ENCODE assay signal across 8 cellular contexts in genomic region chr6:148577687-148578488, GRCh38.
DNase-seq lines count a peak whose midpoint lies in the region; ATAC-seq, FAIRE-seq and TF ChIP-seq lines count a peak whose summit lies in the region.

No MANE protein-coding gene starts in this region.

- SMC1A ChIA-PET in GM12878 (lab: Charles Lee; ENCODE audit: uncharacterized antibody, unreplicated experiment) = interaction anchor here (0.6 to 2.7 kb wide), 35 partner anchors 8 to 854 kb away, joined by 3 to 28 read pairs (median 4); no protein-coding TSS in a partner anchor

- TF ChIP-seq CTCF in GM12878 (IDR thresholded peaks at IDR 0.05 in 2 of 3, conservative IDR thresholded peaks at IDR 0.05 in 1 of 3; ENCODE audit: control insufficient read depth in 2 of 3, extremely low read depth in 1 of 3, insufficient read depth in 1 of 3, low read depth in 3 of 3, low read length in 3 of 3) (peak; percentile 96 to 99 (median 98); a peak in 5 of 6 replicates), hepatocyte (IDR thresholded peaks at IDR 0.05; ENCODE audit: poor library complexity) (peak; percentile 97), gastrocnemius medialis (IDR thresholded peaks at IDR 0.05 in 4 of 5, conservative IDR thresholded peaks at IDR 0.05 in 1 of 5) (peak; percentile 54 to 90 (median 81))

- no peak overlapping the region for H3K27ac ChIP-seq in GM12878 (ENCODE audit: control insufficient read depth, insufficient read depth)
- H3K27ac ChIP-seq in hepatocyte = no peak overlapping the region
- no peak overlapping the region for H3K27ac ChIP-seq in gastrocnemius medialis

- WGBS in GM12878 (ENCODE audit: insufficient coverage, insufficient replicate concordance, low lambda C conversion rate, missing lambda C conversion rate) = 0% methylated on average over 7 of the region's 7 CpGs
- WGBS in hepatocyte (ENCODE audit: low lambda C conversion rate, missing lambda C conversion rate) = 8% methylated on average over 7 of the region's 7 CpGs

- H3K9me2 ChIP-seq in hepatocyte (replicated peaks; ENCODE audit: insufficient read depth) = no peaks in the 10 kb centered on the region

- ATAC-seq in GM12878 (peak; percentile 100), gastrocnemius medialis (peak; percentile 94 to 99)

- no peak overlapping the region for H3K9ac ChIP-seq in GM12878 (ENCODE audit: control insufficient read depth, insufficient read depth, low read length)

- TF ChIP-seq POLR2A in GM12878 (IDR thresholded peaks at IDR 0.05; ENCODE audit: low read depth, low read length) (no peak), gastrocnemius medialis (IDR thresholded peaks at IDR 0.05) (no peak)

- CTCF ChIA-PET in GM12878 (lab: Yijun Ruan, JAX) = interaction anchor here (0.6 to 3.1 kb wide), 52 partner anchors 8 to 939 kb away, joined by 3 to 30 read pairs (median 4); partner anchors contain the start of gene UST

- H3K4me1 ChIP-seq in GM12878 (ENCODE audit: control insufficient read depth, insufficient read depth, low read length) (no peaks in the 10 kb centered on the region), hepatocyte (ENCODE audit: insufficient read depth) (no peaks in the 10 kb centered on the region), gastrocnemius medialis (peaks cover 0 to 3% of the 10 kb centered on the region in 2 donors)

- H2AFZ ChIP-seq in GM12878 (ENCODE audit: control insufficient read depth, low read depth, low read length) (no peak overlapping the region; the same call in 1 of the 2 replicates), hepatocyte (no peak overlapping the region)

- no peaks in the 10 kb centered on the region for H3K36me3 ChIP-seq in GM12878 (ENCODE audit: control insufficient read depth in 2 of 2, insufficient read depth in 2 of 2, low read length in 1 of 2)
- H3K36me3 ChIP-seq in hepatocyte (replicated peaks; ENCODE audit: insufficient read depth, low read depth) = no peaks in the 10 kb centered on the region
- no peaks in the 10 kb centered on the region for H3K36me3 ChIP-seq in gastrocnemius medialis

- H3K4me2 ChIP-seq in GM12878 (ENCODE audit: control insufficient read depth, insufficient read depth) (no peak overlapping the region), hepatocyte (no peak overlapping the region)

- BruUV-seq in GM12878 (replicated peaks; lab: Mats Ljungman, UMichigan) = no TSS peak

- intact Hi-C loops in GM12878 (cut with micrococcal nuclease; ENCODE audit: unreplicated experiment) (loop anchor here (1.0 to 5.0 kb wide), 6 partner anchors 99 to 854 kb away; no protein-coding TSS in a partner anchor), gastrocnemius medialis (cut with DNase I; ENCODE audit: low total_unique reads) (loop anchor here (1.0 to 5.0 kb wide), 4 partner anchors 33 to 370 kb away; partner anchors contain the start of gene UST)

- TF ChIP-seq EP300 in GM12878 (IDR thresholded peaks at IDR 0.05; ENCODE audit: borderline replicate concordance in 1 of 2, control insufficient read depth in 1 of 2, low read depth in 2 of 2, low read length in 2 of 2) = no peak

- POLR2A ChIA-PET in GM12878 (lab: Charles Lee) = interaction anchor here (0.6 to 1.3 kb wide), 3 partner anchors 122 to 455 kb away, joined by 3 read pairs; partner anchors contain the start of gene UST

- H4K20me1 ChIP-seq in GM12878 (ENCODE audit: control insufficient read depth, insufficient read depth) = no peaks in the 10 kb centered on the region
- no peaks in the 10 kb centered on the region for H4K20me1 ChIP-seq in hepatocyte (ENCODE audit: insufficient read depth, poor library complexity, severe bottlenecking)

- RAD21 ChIA-PET in GM12878 (lab: Charles Lee; ENCODE audit: unreplicated experiment) = interaction anchor here (0.6 to 2.1 kb wide), 35 partner anchors 10 to 939 kb away, joined by 3 to 20 read pairs (median 4); partner anchors contain the start of gene UST

- H3K79me2 ChIP-seq in GM12878 (ENCODE audit: control insufficient read depth, insufficient read depth, low read length) = no peaks in the 10 kb centered on the region
- H3K79me2 ChIP-seq in hepatocyte = no peaks in the 10 kb centered on the region

- peaks cover 0 to 2% of the 10 kb centered on the region in 2 experiments; a peak in 2 of 4 replicates for H3K27me3 ChIP-seq in GM12878 (replicated peaks in 1 of 2; ENCODE audit: control insufficient read depth in 2 of 2, insufficient read depth in 2 of 2, low read length in 1 of 2)
- H3K27me3 ChIP-seq in hepatocyte = no peaks in the 10 kb centered on the region
- no peaks in the 10 kb centered on the region for H3K27me3 ChIP-seq in gastrocnemius medialis

- in situ Hi-C loops in GM12878 (cut with MboI) (loop anchor here (5.0 kb wide), 1 partner anchor 374 kb away; no protein-coding TSS in a partner anchor), gastrocnemius medialis (cut with MboI; ENCODE audit: low sequenced_read_pairs in 4 of 4) (loop anchor here in 3 of 4 donors (5.0 to 10.0 kb wide), 2 partner anchors 374 to 857 kb away; no protein-coding TSS in a partner anchor)

- FAIRE-seq in GM12878 (lab: Jason Lieb, UNC) = no peak

- H3K4me3 ChIP-seq in GM12878 (no peak overlapping the region), hepatocyte (no peak overlapping the region), gastrocnemius medialis (no peak overlapping the region)

- peak; percentile 99 for TF ChIP-seq RAD21 in GM12878 (IDR thresholded peaks at IDR 0.05; ENCODE audit: insufficient read depth, low read depth, low read length)

- H3K9me3 ChIP-seq in GM12878 (replicated peaks; ENCODE audit: control insufficient read depth, insufficient read depth, low read length) = no peaks in the 10 kb centered on the region
- H3K9me3 ChIP-seq in hepatocyte (ENCODE audit: low read depth) = no peaks in the 10 kb centered on the region
- no peaks in the 10 kb centered on the region for H3K9me3 ChIP-seq in gastrocnemius medialis

- peak; percentile 51 for DNase-seq in activated naive CD4-positive, alpha-beta T cell treated with Interleukin-2 at 50 U/mL for 16 hours
- no peak for DNase-seq in activated naive CD4-positive, alpha-beta T cell (lab: John Stamatoyannopoulos, UW)
- peak; percentile 76 for DNase-seq in H4 (ENCODE audit: low spot score)
- peak; percentile 40 for DNase-seq in KG1 (lab: John Stamatoyannopoulos, UW)
- DNase-seq in SHP77 treated with DMSO at 0.1 percent for 48 hours (lab: John Stamatoyannopoulos, UW) = peak; percentile 32
- no peak for DNase-seq in GM12878 (ENCODE audit: low read depth, low spot score)
- DNase-seq in hepatocyte (ENCODE audit: low spot score) = peak; percentile 90
- peak; percentile 63 to 72 for DNase-seq in gastrocnemius medialis

TF ChIP-seq in GM12878, 131 proteins besides CTCF, POLR2A, EP300 and RAD21 (continues in another document):
- TF ChIP-seq CEBPB (IDR thresholded peaks at IDR 0.05; ENCODE audit: borderline replicate concordance in 1 of 2, low read depth in 2 of 2, low read length in 2 of 2) (no peak), POLR2AphosphoS2 (IDR thresholded peaks at IDR 0.05; ENCODE audit: low read depth, low read length) (no peak), YBX1 (IDR thresholded peaks at IDR 0.05) (no peak), CUX1 (IDR thresholded peaks at IDR 0.05; ENCODE audit: insufficient replicate concordance, low read depth, low read length) (no peak), FOS (IDR thresholded peaks at IDR 0.05; ENCODE audit: borderline replicate concordance, extremely low read depth, insufficient read length) (no peak), RB1 (IDR thresholded peaks at IDR 0.05; ENCODE audit: borderline replicate concordance) (peak; percentile 43; the same call in 1 of the 2 replicates), ZNF217 (IDR thresholded peaks at IDR 0.05) (no peak), SMARCA5 (IDR thresholded peaks at IDR 0.05) (peak; percentile 86; the same call in 1 of the 2 replicates)

Comparison
In these comparisons a context has a peak if more than half of its experiments do, and no peak if none do; other contexts are left out.
1. DNase-seq: peak in activated naive CD4-positive, alpha-beta T cell treated with Interleukin-2 at 50 U/mL for 16 hours (single experiment), H4 (single experiment), KG1 (single experiment), SHP77 treated with DMSO at 0.1 percent for 48 hours (single experiment), hepatocyte (single experiment) and gastrocnemius medialis (2 of 2); none in activated naive CD4-positive, alpha-beta T cell (0 of 4) and GM12878 (single experiment).
2. Peak in every context shown above with its lines, with median percentiles within 50 percentile points of each other: CTCF ChIP-seq.